18 cellular contexts compared by ENCODE assay signal in genomic region chr16:88524973-88525662, GRCh38. TPM values are rescaled to one million over a fixed set of nuclear protein-coding genes. Genes with fewer than 3 reads are reported as not detected.
DNase-seq lines count a peak whose midpoint lies in the region; ATAC-seq and TF ChIP-seq lines count a peak whose summit lies in the region.
"Had no signal": no experiment of that assay in that cellular context is flagged by ENCODE, and none has a peak within 500 bp of the region (broad histone marks: within the 10 kb centered on the region; RNA-seq: fewer than 3 reads in every experiment).

No MANE protein-coding gene starts in this region.

- no peaks in the 10 kb centered on the region for H3K27me3 Mint-ChIP-seq in Caco-2 (ENCODE audit: insufficient read depth, unreplicated experiment)
- H3K27me3 Mint-ChIP-seq in naive thymus-derived CD4-positive, alpha-beta T cell = no peaks in the 10 kb centered on the region
- H3K27me3 Mint-ChIP-seq in activated CD4-positive, alpha-beta memory T cell treated with anti-CD3 and anti-CD28 coated beads, Interleukin-2, amount 10 ng/mL, durations not matched to agents 7 days and 5 days = no peaks in the 10 kb centered on the region

- H3K4me3 Mint-ChIP-seq in Caco-2 (ENCODE audit: unreplicated experiment) = no peak overlapping the region
- H3K4me3 Mint-ChIP-seq in naive thymus-derived CD4-positive, alpha-beta T cell = no peak overlapping the region
- no peak overlapping the region for H3K4me3 Mint-ChIP-seq in activated CD4-positive, alpha-beta memory T cell treated with anti-CD3 and anti-CD28 coated beads, Interleukin-2, amount 10 ng/mL, durations not matched to agents 7 days and 5 days
- H3K4me3 Mint-ChIP-seq: nephron had no signal

- CTCF ChIA-PET in Caco-2 (lab: Charles Lee) = interaction anchor here (0.6 kb wide), 1 partner anchor 140 kb away, joined by 3 read pairs; no protein-coding TSS in a partner anchor
- CTCF ChIA-PET in naive thymus-derived CD4-positive, alpha-beta T cell (lab: Charles Lee) = no interaction called here
- CTCF ChIA-PET in activated CD4-positive, alpha-beta memory T cell treated with anti-CD3 and anti-CD28 coated beads, Interleukin-2, amount 10 ng/mL, durations not matched to agents 7 days and 5 days (lab: Charles Lee) = no interaction called here

- peak overlapping the region; percentile 48 for H3K27ac Mint-ChIP-seq in Caco-2 (ENCODE audit: unreplicated experiment)
- H3K27ac Mint-ChIP-seq in naive thymus-derived CD4-positive, alpha-beta T cell = peak overlapping the region in 4 of 9 donors; percentile 37 to 89 (median 79)
- no peak overlapping the region for H3K27ac Mint-ChIP-seq in activated CD4-positive, alpha-beta memory T cell treated with anti-CD3 and anti-CD28 coated beads, Interleukin-2, amount 10 ng/mL, durations not matched to agents 7 days and 5 days
- H3K27ac Mint-ChIP-seq: nephron had no signal

- TF ChIP-seq CTCF in Caco-2 (IDR thresholded peaks at IDR 0.05; ENCODE audit: insufficient read depth in 1 of 2, low read depth in 1 of 2, low read length in 1 of 2, severe bottlenecking in 1 of 2, unreplicated experiment in 1 of 2) = no peak

- DNase-seq in Caco-2 (no peak), dermis microvascular lymphatic vessel endothelial cell (ENCODE audit: low read depth in 2 of 2) (peak; percentile 21 to 29), SKM-1 (lab: John Stamatoyannopoulos, UW; ENCODE audit: unreplicated experiment) (no peak)
- DNase-seq in naive thymus-derived CD4-positive, alpha-beta T cell = no peak
- no peak for DNase-seq in stimulated activated CD4-positive, alpha-beta T cell treated with anti-CD3 and anti-CD28 coated beads, Interleukin-12 subunit alpha, Interleukin-12 subunit beta, amount 100 ng/mL, for 4 hours
- no peak for DNase-seq in activated CD4-positive, alpha-beta memory T cell treated with anti-CD3 and anti-CD28 coated beads, Interleukin-2, amount 10 ng/mL, durations not matched to agents 7 days and 5 days
- DNase-seq: activated CD4-positive, alpha-beta T cell treated with anti-CD3 and anti-CD28 coated beads, Interleukin-2, amount 50 U/mL, for 1 hour; amniotic stem cell; gastrocnemius medialis; KBM-7; mesendoderm; NCI-H146; SHP77 treated with DMSO at 0.1 percent for 48 hours; stimulated activated CD4-positive, alpha-beta T cell treated with anti-CD3 and anti-CD28 coated beads, Interleukin-4, amount 100 ng/mL, for 1 hour had no signal

- H4K20me1 ChIP-seq in BLaER1 treated with 17β-estradiol and CSF1 and Interleukin-3, amounts not matched to agents 10 nM and 100 nM = peaks cover 0 to 90% (median 38%) of the 10 kb centered on the region in 11 experiments; a peak in 17 of 22 replicates

- peaks cover 15 to 83% (median 65%) of the 10 kb centered on the region in 10 experiments for H3K4me1 ChIP-seq in BLaER1 treated with 17β-estradiol and CSF1 and Interleukin-3, amounts not matched to agents 10 nM and 100 nM
- H3K4me1 ChIP-seq in Caco-2 = peaks cover 22% of the 10 kb centered on the region
- H3K4me1 ChIP-seq in naive thymus-derived CD4-positive, alpha-beta T cell (ENCODE audit: control insufficient read depth in 2 of 2, insufficient read depth in 2 of 2, low read length in 2 of 2) = peaks cover 0 to 7% of the 10 kb centered on the region in 2 donors

- H3K36me3 Mint-ChIP-seq in Caco-2 (ENCODE audit: insufficient read depth, unreplicated experiment) = peaks cover 26% of the 10 kb centered on the region
- H3K36me3 Mint-ChIP-seq in naive thymus-derived CD4-positive, alpha-beta T cell = peaks cover 0 to 1% (median 0%) of the 10 kb centered on the region in 5 donors
- H3K36me3 Mint-ChIP-seq in activated CD4-positive, alpha-beta memory T cell treated with anti-CD3 and anti-CD28 coated beads, Interleukin-2, amount 10 ng/mL, durations not matched to agents 7 days and 5 days (ENCODE audit: low read depth) = no peaks in the 10 kb centered on the region

- H3K9me3 Mint-ChIP-seq in Caco-2 (ENCODE audit: unreplicated experiment) = peaks cover 6% of the 10 kb centered on the region
- H3K9me3 Mint-ChIP-seq in naive thymus-derived CD4-positive, alpha-beta T cell = peaks cover 0 to 2% (median 0%) of the 10 kb centered on the region in 11 donors
- no peaks in the 10 kb centered on the region for H3K9me3 Mint-ChIP-seq in activated CD4-positive, alpha-beta memory T cell treated with anti-CD3 and anti-CD28 coated beads, Interleukin-2, amount 10 ng/mL, durations not matched to agents 7 days and 5 days
- H3K9me3 Mint-ChIP-seq: nephron had no signal

- no peak for ATAC-seq in naive thymus-derived CD4-positive, alpha-beta T cell
- no peak for ATAC-seq in HG03139 (IDR thresholded peaks at IDR 0.05; ENCODE audit: unreplicated experiment)

- no peak overlapping the region for H3K4me3 ChIP-seq in BLaER1 treated with 17β-estradiol and CSF1 and Interleukin-3, amounts not matched to agents 10 nM and 100 nM
- no peak overlapping the region for H3K4me3 ChIP-seq in Caco-2 (ENCODE audit: low read depth, low read length)
- H3K4me3 ChIP-seq in naive thymus-derived CD4-positive, alpha-beta T cell (ENCODE audit: low read length) = no peak overlapping the region
- H3K4me3 ChIP-seq: gastrocnemius medialis, upper lobe of left lung had no signal

- peak overlapping the region in 3 of 11 experiments; percentile 51 to 66 (median 53); a peak in 5 of 22 replicates for H3K9ac ChIP-seq in BLaER1 treated with 17β-estradiol and CSF1 and Interleukin-3, amounts not matched to agents 10 nM and 100 nM

- no peaks in the 10 kb centered on the region for H3K4me1 Mint-ChIP-seq in Caco-2 (ENCODE audit: low read depth, unreplicated experiment)
- H3K4me1 Mint-ChIP-seq in naive thymus-derived CD4-positive, alpha-beta T cell = peaks cover 0 to 13% (median 5%) of the 10 kb centered on the region in 7 donors
- H3K4me1 Mint-ChIP-seq in activated CD4-positive, alpha-beta memory T cell treated with anti-CD3 and anti-CD28 coated beads, Interleukin-2, amount 10 ng/mL, durations not matched to agents 7 days and 5 days = no peaks in the 10 kb centered on the region
- H3K4me1 Mint-ChIP-seq: nephron had no signal

- peaks cover 0 to 18% (median 0%) of the 10 kb centered on the region in 11 experiments; a peak in 8 of 22 replicates for H3K36me3 ChIP-seq in BLaER1 treated with 17β-estradiol and CSF1 and Interleukin-3, amounts not matched to agents 10 nM and 100 nM
- peaks cover 7% of the 10 kb centered on the region for H3K36me3 ChIP-seq in Caco-2 (ENCODE audit: control insufficient read depth, insufficient read depth, low read length)
- H3K36me3 ChIP-seq in naive thymus-derived CD4-positive, alpha-beta T cell (ENCODE audit: control insufficient read depth in 2 of 3, insufficient read depth in 3 of 3, low read length in 3 of 3) = no peaks in the 10 kb centered on the region
- H3K36me3 ChIP-seq: gastrocnemius medialis, upper lobe of left lung had no signal

- H3K9me3 ChIP-seq in BLaER1 treated with 17β-estradiol and CSF1 and Interleukin-3, amounts not matched to agents 10 nM and 100 nM (replicated peaks in 1 of 11) = no peaks in the 10 kb centered on the region
- H3K9me3 ChIP-seq in Caco-2 = no peaks in the 10 kb centered on the region
- H3K9me3 ChIP-seq in naive thymus-derived CD4-positive, alpha-beta T cell (ENCODE audit: control insufficient read depth in 2 of 3, low read length in 3 of 3) = no peaks in the 10 kb centered on the region
- H3K9me3 ChIP-seq: gastrocnemius medialis, upper lobe of left lung had no signal

- H3K4me2 ChIP-seq in BLaER1 treated with 17β-estradiol and CSF1 and Interleukin-3, amounts not matched to agents 10 nM and 100 nM = peak overlapping the region; percentile 67 to 89 (median 82)

- no peak overlapping the region for H3K27ac ChIP-seq in BLaER1 treated with 17β-estradiol and CSF1 and Interleukin-3, amounts not matched to agents 10 nM and 100 nM
- peak overlapping the region; percentile 35 for H3K27ac ChIP-seq in naive thymus-derived CD4-positive, alpha-beta T cell (ENCODE audit: low read depth, low read length)
- H3K27ac ChIP-seq: gastrocnemius medialis had no signal

- POLR2A ChIA-PET in Caco-2 (lab: Charles Lee) = no interaction called here
- POLR2A ChIA-PET in naive thymus-derived CD4-positive, alpha-beta T cell (lab: Charles Lee) = no interaction called here
- POLR2A ChIA-PET in activated CD4-positive, alpha-beta memory T cell treated with anti-CD3 and anti-CD28 coated beads, Interleukin-2, amount 10 ng/mL, durations not matched to agents 7 days and 5 days (lab: Charles Lee) = interaction anchor here (1.3 kb wide), 1 partner anchor 45 kb away, joined by 3 read pairs; the partner anchor contains the start of gene ZC3H18

- BruUV-seq in Caco-2 (replicated peaks; lab: Mats Ljungman, UMichigan) = no TSS peak

- no peaks in the 10 kb centered on the region for H3K27me3 ChIP-seq in BLaER1 treated with 17β-estradiol and CSF1 and Interleukin-3, amounts not matched to agents 10 nM and 100 nM
- no peaks in the 10 kb centered on the region for H3K27me3 ChIP-seq in Caco-2 (replicated peaks; ENCODE audit: control insufficient read depth, insufficient read depth, low read length)
- H3K27me3 ChIP-seq in naive thymus-derived CD4-positive, alpha-beta T cell (ENCODE audit: control insufficient read depth in 2 of 2, insufficient read depth in 2 of 2, low read length in 2 of 2) = no peaks in the 10 kb centered on the region

- intact Hi-C loops in Caco-2 (cut with micrococcal nuclease; ENCODE audit: unreplicated experiment) = loop anchor here (5.0 kb wide), 1 partner anchor 37 kb away; no protein-coding TSS in a partner anchor
- intact Hi-C loops in naive thymus-derived CD4-positive, alpha-beta T cell (cut with micrococcal nuclease) = loop anchor here in 1 of 2 donors (5.0 kb wide), 1 partner anchor 48 kb away; no protein-coding TSS in a partner anchor

RNA-seq across cellular contexts. Expression of gene ZC3H18, which starts 45.1 kb away (rescaled TPM):
- 82.0 and 91.9 TPM in 2 replicates for total RNA-seq in Caco-2 (2022)
- total RNA-seq in dermis microvascular lymphatic vessel endothelial cell = 7.4 and 9.1 TPM in 2 replicates
- total RNA-seq in naive thymus-derived CD4-positive, alpha-beta T cell = 10 to 100 TPM; 74.0 to 97.8 (median 82.6) TPM
- 10 to 100 TPM; 11.0 to 23.9 TPM for polyA plus RNA-seq in naive thymus-derived CD4-positive, alpha-beta T cell
- 10 to 100 TPM; 75.9 to 78.6 TPM for total RNA-seq in activated CD4-positive, alpha-beta memory T cell treated with anti-CD3 and anti-CD28 coated beads, Interleukin-2, amount 10 ng/mL, durations not matched to agents 7 days and 5 days

Comparison
In these comparisons a context has a peak if more than half of its experiments do, and no peak if none do; other contexts are left out.
1. DNase-seq: peak in dermis microvascular lymphatic vessel endothelial cell (2 of 2); none in Caco-2 (0 of 2), naive thymus-derived CD4-positive, alpha-beta T cell (0 of 9), stimulated activated CD4-positive, alpha-beta T cell treated with anti-CD3 and anti-CD28 coated beads, Interleukin-12 subunit alpha, Interleukin-12 subunit beta, amount 100 ng/mL, for 4 hours (single experiment), activated CD4-positive, alpha-beta memory T cell treated with anti-CD3 and anti-CD28 coated beads, Interleukin-2, amount 10 ng/mL, durations not matched to agents 7 days and 5 days (single experiment) and SKM-1 (single experiment).